ENCODE assay signal across 11 cellular contexts in genomic region chr15:50676799-50677483, GRCh38. TPM values are rescaled to one million over a fixed set of nuclear protein-coding genes. Genes with fewer than 3 reads are reported as not detected.
DNase-seq lines count a peak whose midpoint lies in the region; ATAC-seq and TF ChIP-seq lines count a peak whose summit lies in the region.
"Had no signal": no experiment of that assay in that cellular context is flagged by ENCODE, and none has a peak within 500 bp of the region (broad histone marks: within the 10 kb centered on the region; RNA-seq: fewer than 3 reads in every experiment).

No MANE protein-coding gene starts in this region.

- H3K27ac Mint-ChIP-seq in activated naive CD8-positive, alpha-beta T cell, result peak overlapping the region; percentile 81
- no peak overlapping the region for H3K27ac Mint-ChIP-seq in activated naive CD8-positive, alpha-beta T cell treated with anti-CD3 and anti-CD28 coated beads for 36 hours
- peak overlapping the region; percentile 75 for H3K27ac Mint-ChIP-seq in T-helper 17 cell
- H3K27ac Mint-ChIP-seq in stimulated activated effector memory CD8-positive, alpha-beta T cell treated with anti-CD3 and anti-CD28 coated beads, Interleukin-12 subunit alpha, Interleukin-12 subunit beta, amount 100 ng/mL, for 72 hours, result peak overlapping the region; percentile 66
- H3K27ac Mint-ChIP-seq: T-helper 1 cell treated with Interleukin-12 subunit alpha and Interleukin-12 subunit beta and Interleukin-4 antibody, amounts not matched to agents 30 μg/mL and 1 μg/mL, for 36 hours had no signal

- intact Hi-C loops in left ventricle myocardium inferior (cut with micrococcal nuclease), result loop anchor here (5.0 kb wide), 1 partner anchor 200 kb away; no protein-coding TSS in a partner anchor

- H3K4me1 ChIP-seq in left ventricle myocardium inferior, result peaks cover 84% of the 10 kb centered on the region

- ATAC-seq in T-helper 17 cell, result no peak
- no peak for ATAC-seq in stimulated activated effector memory CD8-positive, alpha-beta T cell treated with anti-CD3 and anti-CD28 coated beads, Interleukin-12 subunit alpha, Interleukin-12 subunit beta, amount 100 ng/mL, for 72 hours
- ATAC-seq: lower lobe of right lung, upper lobe of right lung had no signal

- no peaks in the 10 kb centered on the region for H3K27me3 Mint-ChIP-seq in activated naive CD8-positive, alpha-beta T cell
- H3K27me3 Mint-ChIP-seq in activated naive CD8-positive, alpha-beta T cell treated with anti-CD3 and anti-CD28 coated beads for 36 hours, result no peaks in the 10 kb centered on the region
- H3K27me3 Mint-ChIP-seq in T-helper 17 cell, result no peaks in the 10 kb centered on the region

- DNase-seq in activated naive CD8-positive, alpha-beta T cell treated with anti-CD3 and anti-CD28 coated beads for 36 hours, result no peak
- DNase-seq in T-helper 17 cell (no peak), left ventricle myocardium inferior (no peak), Kasumi-1 (lab: John Stamatoyannopoulos, UW) (no peak), MV-4-11 (lab: John Stamatoyannopoulos, UW) (no peak)
- DNase-seq in stimulated activated effector memory CD8-positive, alpha-beta T cell treated with anti-CD3 and anti-CD28 coated beads, Interleukin-12 subunit alpha, Interleukin-12 subunit beta, amount 100 ng/mL, for 72 hours (ENCODE audit: low spot score in 2 of 2), result no peak
- DNase-seq in activated CD4-positive, alpha-beta T cell treated with anti-CD3 and anti-CD28 coated beads, Interleukin-2, amount 50 U/mL, for 48 hours, result no peak
- DNase-seq: lower lobe of right lung, upper lobe of right lung had no signal

- TF ChIP-seq CTCF in left ventricle myocardium inferior (IDR thresholded peaks at IDR 0.05; ENCODE audit: borderline replicate concordance), result no peak

- H3K27me3 ChIP-seq in left ventricle myocardium inferior (ENCODE audit: low read depth), result no peaks in the 10 kb centered on the region
- H3K27me3 ChIP-seq: upper lobe of right lung had no signal

- no peak overlapping the region for H3K4me3 ChIP-seq in left ventricle myocardium inferior
- H3K4me3 ChIP-seq: lower lobe of right lung, upper lobe of right lung had no signal

- H3K36me3 ChIP-seq in left ventricle myocardium inferior, result peaks cover 9% of the 10 kb centered on the region

- H3K36me3 Mint-ChIP-seq in activated naive CD8-positive, alpha-beta T cell, result no peaks in the 10 kb centered on the region
- peaks cover 21% of the 10 kb centered on the region for H3K36me3 Mint-ChIP-seq in activated naive CD8-positive, alpha-beta T cell treated with anti-CD3 and anti-CD28 coated beads for 36 hours
- no peaks in the 10 kb centered on the region for H3K36me3 Mint-ChIP-seq in T-helper 17 cell (ENCODE audit: low read depth)
- H3K36me3 Mint-ChIP-seq in stimulated activated effector memory CD8-positive, alpha-beta T cell treated with anti-CD3 and anti-CD28 coated beads, Interleukin-12 subunit alpha, Interleukin-12 subunit beta, amount 100 ng/mL, for 72 hours, result peaks cover 87% of the 10 kb centered on the region

- no peaks in the 10 kb centered on the region for H3K9me3 Mint-ChIP-seq in activated naive CD8-positive, alpha-beta T cell (ENCODE audit: low read depth)
- no peaks in the 10 kb centered on the region for H3K9me3 Mint-ChIP-seq in activated naive CD8-positive, alpha-beta T cell treated with anti-CD3 and anti-CD28 coated beads for 36 hours
- H3K9me3 Mint-ChIP-seq in stimulated activated effector memory CD8-positive, alpha-beta T cell treated with anti-CD3 and anti-CD28 coated beads, Interleukin-12 subunit alpha, Interleukin-12 subunit beta, amount 100 ng/mL, for 72 hours, result no peaks in the 10 kb centered on the region
- H3K9me3 Mint-ChIP-seq: T-helper 1 cell treated with Interleukin-12 subunit alpha and Interleukin-12 subunit beta and Interleukin-4 antibody, amounts not matched to agents 30 μg/mL and 1 μg/mL, for 36 hours had no signal

- peaks cover 31% of the 10 kb centered on the region for H3K4me1 Mint-ChIP-seq in activated naive CD8-positive, alpha-beta T cell (ENCODE audit: low read depth)
- H3K4me1 Mint-ChIP-seq in activated naive CD8-positive, alpha-beta T cell treated with anti-CD3 and anti-CD28 coated beads for 36 hours, result peaks cover 25% of the 10 kb centered on the region
- H3K4me1 Mint-ChIP-seq in T-helper 17 cell, result peaks cover 11% of the 10 kb centered on the region
- H3K4me1 Mint-ChIP-seq in stimulated activated effector memory CD8-positive, alpha-beta T cell treated with anti-CD3 and anti-CD28 coated beads, Interleukin-12 subunit alpha, Interleukin-12 subunit beta, amount 100 ng/mL, for 72 hours, result peaks cover 18% of the 10 kb centered on the region

- H3K9me3 ChIP-seq in T-helper 17 cell (ENCODE audit: control insufficient read depth, low read length, poor library complexity, severe bottlenecking) (no peaks in the 10 kb centered on the region), left ventricle myocardium inferior (replicated peaks) (no peaks in the 10 kb centered on the region)
- H3K9me3 ChIP-seq: lower lobe of right lung, upper lobe of right lung had no signal

- peak overlapping the region; percentile 45 for H3K27ac ChIP-seq in left ventricle myocardium inferior (replicated peaks)
- H3K27ac ChIP-seq: lower lobe of right lung, upper lobe of right lung had no signal

- H3K4me3 Mint-ChIP-seq in activated naive CD8-positive, alpha-beta T cell, result no peak overlapping the region
- H3K4me3 Mint-ChIP-seq in activated naive CD8-positive, alpha-beta T cell treated with anti-CD3 and anti-CD28 coated beads for 36 hours, result no peak overlapping the region
- H3K4me3 Mint-ChIP-seq in T-helper 17 cell, result no peak overlapping the region
- H3K4me3 Mint-ChIP-seq in stimulated activated effector memory CD8-positive, alpha-beta T cell treated with anti-CD3 and anti-CD28 coated beads, Interleukin-12 subunit alpha, Interleukin-12 subunit beta, amount 100 ng/mL, for 72 hours, result no peak overlapping the region
- H3K4me3 Mint-ChIP-seq: T-helper 1 cell treated with Interleukin-12 subunit alpha and Interleukin-12 subunit beta and Interleukin-4 antibody, amounts not matched to agents 30 μg/mL and 1 μg/mL, for 36 hours had no signal

RNA-seq across cellular contexts. Expression of gene TRPM7, which starts 9.7 kb away (rescaled TPM):
- 10 to 100 TPM; 45.4 to 45.8 TPM for total RNA-seq in activated naive CD8-positive, alpha-beta T cell treated with anti-CD3 and anti-CD28 coated beads for 36 hours
- total RNA-seq in T-helper 17 cell (10 to 100 TPM; 40.2 to 44.2 TPM), left ventricle myocardium inferior (32.2 TPM)
